ENCODE assay signal across 2 cellular contexts in the genomic region with DNA sequence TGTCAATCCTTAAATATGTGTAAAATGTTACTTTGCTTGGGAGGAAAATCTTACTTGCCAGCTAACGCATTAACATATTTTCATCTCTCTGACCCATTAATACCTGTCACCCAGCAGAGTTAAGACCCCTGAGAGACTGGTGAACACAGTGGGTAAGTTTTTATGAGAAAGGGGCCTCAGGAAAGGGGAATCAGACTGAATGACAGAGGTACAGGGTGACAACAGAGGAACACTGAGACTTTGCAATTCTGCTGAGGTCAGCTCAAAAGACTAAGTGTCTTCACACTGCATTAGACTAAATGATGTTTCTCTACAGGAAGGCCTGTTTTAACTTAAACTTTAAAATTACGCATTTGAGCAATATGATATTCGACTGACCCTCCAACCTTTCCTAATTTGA.
A peak's percentile ranks its signal among the peaks of the same experiment; 100 is the strongest.
TF ChIP-seq lines count a peak whose summit lies in the region.

No MANE protein-coding gene starts in this region.

TF ChIP-seq in IMR-90, 13 proteins besides CTCF, POLR2A, EP300 and RAD21:
- TF ChIP-seq CHD1 (IDR thresholded peaks at IDR 0.05; ENCODE audit: low read depth, low read length): no peak
- peak; percentile 98 for TF ChIP-seq MAFK (IDR thresholded peaks at IDR 0.05; ENCODE audit: low read depth, low read length)
- TF ChIP-seq MAZ (IDR thresholded peaks at IDR 0.05; ENCODE audit: borderline replicate concordance, low read depth, low read length): no peak

TF ChIP-seq in H1, 55 proteins besides CTCF, POLR2A, EP300 and RAD21:
- TF ChIP-seq MAFK (IDR thresholded peaks at IDR 0.05; ENCODE audit: low read depth, low read length) (peak; percentile 84), SAP30 (IDR thresholded peaks at IDR 0.05; ENCODE audit: insufficient read depth, insufficient replicate concordance, low read length) (no peak)
